In genomic region chr5:53201746-53202145, GRCh38 we compare ENCODE assay signal across 1 cellular context.
A peak's percentile ranks its signal among the peaks of the same experiment; 100 is the strongest.
TF ChIP-seq lines count a peak whose summit lies in the region.

No MANE protein-coding gene starts in this region.

TF ChIP-seq in K562, 482 proteins besides CTCF, POLR2A, EP300 and RAD21 (continued from another document):
- TF ChIP-seq, protein P1, sequence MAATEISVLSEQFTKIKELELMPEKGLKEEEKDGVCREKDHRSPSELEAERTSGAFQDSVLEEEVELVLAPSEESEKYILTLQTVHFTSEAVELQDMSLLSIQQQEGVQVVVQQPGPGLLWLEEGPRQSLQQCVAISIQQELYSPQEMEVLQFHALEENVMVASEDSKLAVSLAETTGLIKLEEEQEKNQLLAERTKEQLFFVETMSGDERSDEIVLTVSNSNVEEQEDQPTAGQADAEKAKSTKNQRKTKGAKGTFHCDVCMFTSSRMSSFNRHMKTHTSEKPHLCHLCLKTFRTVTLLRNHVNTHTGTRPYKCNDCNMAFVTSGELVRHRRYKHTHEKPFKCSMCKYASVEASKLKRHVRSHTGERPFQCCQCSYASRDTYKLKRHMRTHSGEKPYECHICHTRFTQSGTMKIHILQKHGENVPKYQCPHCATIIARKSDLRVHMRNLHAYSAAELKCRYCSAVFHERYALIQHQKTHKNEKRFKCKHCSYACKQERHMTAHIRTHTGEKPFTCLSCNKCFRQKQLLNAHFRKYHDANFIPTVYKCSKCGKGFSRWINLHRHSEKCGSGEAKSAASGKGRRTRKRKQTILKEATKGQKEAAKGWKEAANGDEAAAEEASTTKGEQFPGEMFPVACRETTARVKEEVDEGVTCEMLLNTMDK (IDR thresholded peaks at IDR 0.05; ENCODE audit: borderline replicate concordance, insufficient read depth, low read depth, low read length, poor library complexity, severe bottlenecking), result peak; percentile 40
- peak in 1 of 3 experiments; percentile 12 for TF ChIP-seq YY1 (IDR thresholded peaks at IDR 0.05; ENCODE audit: borderline replicate concordance in 1 of 3, control insufficient read depth in 1 of 3, extremely low read depth in 1 of 3, insufficient read depth in 3 of 3, insufficient read length in 1 of 3, insufficient replicate concordance in 2 of 3, low read depth in 1 of 3, low read length in 2 of 3)
- TF ChIP-seq SPI1 (IDR thresholded peaks at IDR 0.05; ENCODE audit: borderline replicate concordance, low read depth, low read length), result 0 out of 2 replicates have a peak, but pooled peaks have one; percentile 5
